Comparison of ENCODE assay signal across 32 cellular contexts in the genomic region with DNA sequence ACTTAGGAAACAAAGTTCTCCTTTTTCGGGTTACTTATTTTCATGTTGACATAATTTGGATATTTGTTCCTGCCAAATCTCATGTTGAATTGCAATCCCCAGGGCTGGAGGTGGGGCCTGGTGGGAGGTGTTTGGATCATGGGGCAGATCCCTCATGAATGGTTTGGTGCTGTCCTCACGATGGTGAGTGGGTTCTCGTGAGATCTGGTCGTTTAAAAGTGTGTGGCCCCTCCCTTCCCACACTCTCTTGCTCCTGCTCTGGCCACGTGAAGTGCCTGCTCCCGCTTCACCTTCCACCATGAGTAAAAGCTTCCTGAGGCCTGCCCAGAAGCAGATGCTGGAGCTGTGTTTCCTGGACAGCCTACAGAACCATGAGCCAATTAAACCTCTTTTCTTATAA. TPM values are rescaled to one million over a fixed set of nuclear protein-coding genes. Genes with fewer than 3 reads are reported as not detected.
"Had no signal": no experiment of that assay in that cellular context is flagged by ENCODE, and none has a peak within 500 bp of the region (broad histone marks: within the 10 kb centered on the region; RNA-seq: fewer than 3 reads in every experiment).

No MANE protein-coding gene starts in this region.

- H3K4me1 ChIP-seq: parathyroid adenoma, psoas muscle, vagina had no signal

- FAIRE-seq: urothelium cell line had no signal

- H3K79me2 ChIP-seq: parathyroid adenoma had no signal

- H3K27ac ChIP-seq: neutrophil, ovary, parathyroid adenoma, psoas muscle, skin epidermis, spleen, stomach, thoracic aorta, thyroid gland, tibial nerve, upper lobe of left lung, vagina had no signal

- H3K4me3 ChIP-seq: ovary, psoas muscle, skin epidermis, smooth muscle cell, spleen, stomach, thoracic aorta, thyroid gland, tibial nerve, upper lobe of left lung, vagina had no signal

- H3K9me3 Mint-ChIP-seq: naive thymus-derived CD8-positive, alpha-beta T cell; natural killer cell treated with Interleukin-12 subunit alpha and Interleukin-12 subunit beta and Interleukin-15 and Interleukin-18, amount 100 ng/mL, for 72 hours; nephron progenitor cell; neural crest cell; stimulated activated effector memory CD8-positive, alpha-beta T cell treated with anti-CD3 and anti-CD28 coated beads, Interleukin-12 subunit alpha, Interleukin-12 subunit beta, amount 100 ng/mL, for 72 hours; stimulated activated naive B cell treated with anti-CD40 and anti-IgM and Interleukin-4, amounts not matched to agents 10 μg/mL and 1 μg/mL and 100 μg/mL, for 72 hours; stimulated activated naive CD8-positive, alpha-beta T cell treated with anti-CD3 and anti-CD28 coated beads, Interleukin-15, Interleukin-2, amounts not matched to agents 100 ng/mL and 50 ng/mL, for 24 hours had no signal

- H3K9ac ChIP-seq: parathyroid adenoma had no signal

- H3K27ac Mint-ChIP-seq: natural killer cell treated with Interleukin-12 subunit alpha and Interleukin-12 subunit beta and Interleukin-15 and Interleukin-18, amount 100 ng/mL, for 72 hours; nephron progenitor cell; progenitor cell of endocrine pancreas; stimulated activated effector memory CD8-positive, alpha-beta T cell treated with anti-CD3 and anti-CD28 coated beads, Interleukin-12 subunit alpha, Interleukin-12 subunit beta, amount 100 ng/mL, for 72 hours; stimulated activated naive B cell treated with anti-CD40 and anti-IgM and Interleukin-4, amounts not matched to agents 10 μg/mL and 1 μg/mL and 100 μg/mL, for 72 hours; stimulated activated naive CD8-positive, alpha-beta T cell treated with anti-CD3 and anti-CD28 coated beads, Interleukin-15, Interleukin-2, amounts not matched to agents 100 ng/mL and 50 ng/mL, for 24 hours had no signal

- H3K36me3 Mint-ChIP-seq: naive thymus-derived CD8-positive, alpha-beta T cell; natural killer cell treated with Interleukin-12 subunit alpha and Interleukin-12 subunit beta and Interleukin-15 and Interleukin-18, amount 100 ng/mL, for 72 hours; stimulated activated naive B cell treated with anti-CD40 and anti-IgM and Interleukin-4, amounts not matched to agents 10 μg/mL and 1 μg/mL and 100 μg/mL, for 72 hours had no signal

- ATAC-seq: naive thymus-derived CD8-positive, alpha-beta T cell; natural killer cell treated with Interleukin-12 subunit alpha and Interleukin-12 subunit beta and Interleukin-15 and Interleukin-18, amount 100 ng/mL, for 72 hours; psoas muscle; right cardiac atrium; sciatic nerve; stimulated activated effector memory CD8-positive, alpha-beta T cell treated with anti-CD3 and anti-CD28 coated beads, Interleukin-12 subunit alpha, Interleukin-12 subunit beta, amount 100 ng/mL, for 72 hours; stimulated activated naive B cell treated with anti-CD40 and anti-IgM and Interleukin-4, amounts not matched to agents 10 μg/mL and 1 μg/mL and 100 μg/mL, for 72 hours had no signal

- H3K27me3 ChIP-seq: neutrophil, ovary, spleen, thyroid gland, tibial nerve, upper lobe of left lung, vagina had no signal

- H3K4me2 ChIP-seq: smooth muscle cell had no signal

- DNase-seq: naive thymus-derived CD8-positive, alpha-beta T cell; nephron progenitor cell; nucleus accumbens; ovary; posterior cingulate gyrus; psoas muscle; right cardiac atrium; spleen; stimulated activated CD4-positive, alpha-beta T cell treated with anti-CD3 and anti-CD28 coated beads, Interleukin-12 subunit alpha, Interleukin-12 subunit beta, amount 100 ng/mL, for 4 hours; stimulated activated CD4-positive, alpha-beta T cell treated with anti-CD3 and anti-CD28 coated beads, Interleukin-2, amount 100 ng/mL, for 24 hours; stimulated activated CD4-positive, alpha-beta T cell treated with anti-CD3 and anti-CD28 coated beads, Interleukin-2, amount 100 ng/mL, for 48 hours; stimulated activated CD4-positive, alpha-beta T cell treated with anti-CD3 and anti-CD28 coated beads, Interleukin-4, amount 100 ng/mL, for 24 hours; stimulated activated naive B cell treated with anti-CD40 and anti-IgM and Interleukin-4, amounts not matched to agents 10 μg/mL and 1 μg/mL and 100 μg/mL, for 72 hours; stimulated activated naive CD4-positive, alpha-beta T cell treated with Interleukin-2 at 50 U/mL for 16 hours; stomach; thyroid gland; trophoblast cell; upper lobe of left lung had no signal

- H3K9me3 ChIP-seq: neutrophil, ovary, psoas muscle, spleen, stomach, thoracic aorta, thyroid gland, tibial nerve, upper lobe of left lung, vagina had no signal

- H3K4me3 Mint-ChIP-seq: naive thymus-derived CD8-positive, alpha-beta T cell; natural killer cell treated with Interleukin-12 subunit alpha and Interleukin-12 subunit beta and Interleukin-15 and Interleukin-18, amount 100 ng/mL, for 72 hours; nephron progenitor cell; neural crest cell; stimulated activated effector memory CD8-positive, alpha-beta T cell treated with anti-CD3 and anti-CD28 coated beads, Interleukin-12 subunit alpha, Interleukin-12 subunit beta, amount 100 ng/mL, for 72 hours; stimulated activated naive B cell treated with anti-CD40 and anti-IgM and Interleukin-4, amounts not matched to agents 10 μg/mL and 1 μg/mL and 100 μg/mL, for 72 hours; stimulated activated naive CD8-positive, alpha-beta T cell treated with anti-CD3 and anti-CD28 coated beads, Interleukin-15, Interleukin-2, amounts not matched to agents 100 ng/mL and 50 ng/mL, for 24 hours had no signal

- H3K36me3 ChIP-seq: neutrophil, ovary, spleen, stomach, thoracic aorta, thyroid gland, tibial nerve, upper lobe of left lung, vagina had no signal

- H3K4me1 Mint-ChIP-seq: nephron progenitor cell had no signal

- H2AFZ ChIP-seq: parathyroid adenoma had no signal

- H3K27me3 Mint-ChIP-seq: progenitor cell of endocrine pancreas; stimulated activated naive B cell treated with anti-CD40 and anti-IgM and Interleukin-4, amounts not matched to agents 10 μg/mL and 1 μg/mL and 100 μg/mL, for 72 hours; stimulated activated naive CD8-positive, alpha-beta T cell treated with anti-CD3 and anti-CD28 coated beads, Interleukin-15, Interleukin-2, amounts not matched to agents 100 ng/mL and 50 ng/mL, for 24 hours had no signal

RNA-seq across cellular contexts. Expression of a gene that starts 43.7 kb away (rescaled TPM):
- polyA plus RNA-seq: smooth muscle cell had no signal
